9 cellular contexts compared by ENCODE assay signal in genomic region chr19:677201-677600, GRCh38. TPM values are rescaled to one million over a fixed set of nuclear protein-coding genes. Genes with fewer than 3 reads are reported as not detected.
DNase-seq lines count a peak whose midpoint lies in the region; ATAC-seq and TF ChIP-seq lines count a peak whose summit lies in the region.
"Had no signal": no experiment of that assay in that cellular context is flagged by ENCODE, and none has a peak within 500 bp of the region (broad histone marks: within the 10 kb centered on the region; RNA-seq: fewer than 3 reads in every experiment).

No MANE protein-coding gene starts in this region.

- peaks cover 8% of the 10 kb centered on the region for H3K4me1 Mint-ChIP-seq in nephron

- peaks cover 26% of the 10 kb centered on the region for H3K79me2 ChIP-seq in PC-3 (ENCODE audit: low read length)

- no peak overlapping the region for H2AFZ ChIP-seq in PC-3 (ENCODE audit: low read length)

- intact Hi-C loops in PC-3 (cut with micrococcal nuclease) = loop anchor here (5.0 kb wide), 2 partner anchors 35 to 75 kb away; partner anchors contain the start of gene MISP

- H3K4me3 Mint-ChIP-seq in nephron = peak overlapping the region; percentile 71 to 79 (median 74)

- ATAC-seq in PC-3 (peak; percentile 31), HG02642 (IDR thresholded peaks at IDR 0.05; ENCODE audit: poor library complexity, unreplicated experiment) (no peak)

- no peaks in the 10 kb centered on the region for H3F3A ChIP-seq in PC-3 (ENCODE audit: low read length, unreplicated experiment)

- H3K9ac ChIP-seq in PC-3 (ENCODE audit: low read length) = no peak overlapping the region

- no TSS peak for BruUV-seq in PC-3 (replicated peaks; lab: Mats Ljungman, UMichigan)

- H3K36me3 Mint-ChIP-seq in nephron (ENCODE audit: low read depth) = no peaks in the 10 kb centered on the region

- DNase-seq in AG09319 (ENCODE audit: extremely low read depth, low read depth) (peak; percentile 44), PC-3 (peak; percentile 70), activated gamma-delta T cell treated with Interleukin-2 at 50 U/mL for 16 hours (no peak)
- DNase-seq in stimulated activated CD4-positive, alpha-beta T cell treated with anti-CD3 and anti-CD28 coated beads, Interleukin-12 subunit alpha, Interleukin-12 subunit beta, amount 100 ng/mL, for 4 hours = no peak
- no peak for DNase-seq in activated CD8-positive, alpha-beta memory T cell treated with anti-CD3 and anti-CD28 coated beads for 24 hours

- no peaks in the 10 kb centered on the region for H3K27me3 ChIP-seq in PC-3 (ENCODE audit: low read length)
- H3K27me3 ChIP-seq in esophagus (ENCODE audit: control insufficient read depth in 1 of 2, insufficient read depth in 2 of 2, low read length in 2 of 2) = peaks cover 0 to 5% of the 10 kb centered on the region in 2 donors

- H3K27ac Mint-ChIP-seq in nephron = peak overlapping the region in 1 of 3 experiments; percentile 54

- peak overlapping the region; percentile 86 for H3K4me2 ChIP-seq in PC-3 (ENCODE audit: low read length)

- CTCF ChIA-PET in PC-3 (lab: Charles Lee) = interaction anchor here (0.6 kb wide), 1 partner anchor 65 kb away, joined by 7 read pairs; no protein-coding TSS in a partner anchor

- no peaks in the 10 kb centered on the region for H4K20me1 ChIP-seq in PC-3 (ENCODE audit: low read length)

- 5 to 12% methylated on average over 8 to 15 of the region's 15 CpGs for WGBS in esophagus, 2 donors

- no peaks in the 10 kb centered on the region for H3K27me3 Mint-ChIP-seq in nephron (ENCODE audit: low read depth)

- TF ChIP-seq CTCF in AG09319 (IDR thresholded peaks at IDR 0.05; ENCODE audit: low read depth, low read length) (no peak), PC-3 (conservative IDR thresholded peaks at IDR 0.05; ENCODE audit: low read depth, low read length) (no peak), nephron (IDR thresholded peaks at IDR 0.05; ENCODE audit: unreplicated experiment in 3 of 3) (no peak)

- POLR2A ChIA-PET in PC-3 (lab: Charles Lee; ENCODE audit: unreplicated experiment) = interaction anchor here (0.8 kb wide), 1 partner anchor 75 kb away, joined by 3 read pairs; no protein-coding TSS in a partner anchor

- peaks cover 21% of the 10 kb centered on the region for H3K4me1 ChIP-seq in PC-3 (ENCODE audit: insufficient read depth, low read length)
- H3K4me1 ChIP-seq in esophagus (ENCODE audit: control insufficient read depth in 2 of 2, insufficient read depth in 2 of 2, low read length in 1 of 2) = peaks cover 3 to 16% of the 10 kb centered on the region in 2 donors

- H3K4me3 ChIP-seq in PC-3 (ENCODE audit: low read length) (peak overlapping the region; percentile 80), esophagus (ENCODE audit: low read depth in 1 of 2, low read length in 2 of 2) (peak overlapping the region; percentile 6 to 18)

- H3K9me3 ChIP-seq in PC-3 (ENCODE audit: low read length) (no peaks in the 10 kb centered on the region), esophagus (ENCODE audit: control insufficient read depth in 2 of 2, insufficient read depth in 1 of 2, low read depth in 1 of 2, low read length in 1 of 2) (no peaks in the 10 kb centered on the region)

- no peaks in the 10 kb centered on the region for H3K36me3 ChIP-seq in PC-3 (ENCODE audit: low read depth, low read length)
- H3K36me3 ChIP-seq in esophagus (ENCODE audit: control insufficient read depth in 2 of 2, insufficient read depth in 2 of 2, low read length in 1 of 2) = no peaks in the 10 kb centered on the region

- no peaks in the 10 kb centered on the region for H3K9me3 Mint-ChIP-seq in nephron
- H3K9me3 Mint-ChIP-seq: dendritic cell treated with granulocyte-macrophage colony-stimulating factor and Interleukin-4, amounts not matched to agents 40 ng/mL and 50 ng/mL, for 4 days had no signal

- H3K9me2 ChIP-seq in PC-3 (replicated peaks; ENCODE audit: low read length) = no peaks in the 10 kb centered on the region

- H3K27ac ChIP-seq in PC-3 (ENCODE audit: low read length) = no peak overlapping the region
- H3K27ac ChIP-seq in esophagus (ENCODE audit: low read depth in 2 of 2, low read length in 1 of 2) = peak overlapping the region in 1 of 2 donors; percentile 79

RNA-seq across cellular contexts. Expression of gene FSTL3, which starts 1.0 kb away (rescaled TPM):
- 49.9 and 53.3 TPM in 2 replicates for total RNA-seq in PC-3 (2014; rRNA removed)
- 1 to 10 TPM; 5.9 to 7.8 TPM for polyA plus RNA-seq in esophagus

RNA-seq across cellular contexts. Expression of gene RNF126, which starts 14.2 kb away (rescaled TPM):
- 86.4 and 89.2 TPM in 2 replicates for total RNA-seq in PC-3 (2014; rRNA removed)
- polyA plus RNA-seq in esophagus = 10 to 100 TPM; 38.4 to 61.5 TPM

RNA-seq across cellular contexts. Expression of gene PRSS57, which starts 18.1 kb away (rescaled TPM):
- not detected in 2 replicates for total RNA-seq in PC-3 (2014; rRNA removed)
- polyA plus RNA-seq in esophagus = not detected

RNA-seq across cellular contexts. Expression of gene PALM, which starts 31.5 kb away (rescaled TPM):
- total RNA-seq in PC-3 (2014; rRNA removed) = 10.8 and 13.0 TPM in 2 replicates
- polyA plus RNA-seq in esophagus = 1 to 10 TPM; 4.8 to 7.6 TPM

RNA-seq across cellular contexts. Expression of gene FGF22, which starts 37.5 kb away (rescaled TPM):
- total RNA-seq in PC-3 (2014; rRNA removed) = 0.81 and 1.3 TPM in 2 replicates
- under 1 TPM; 0.53 to 0.86 TPM for polyA plus RNA-seq in esophagus

Comparison
In these comparisons a context has a peak if more than half of its experiments do, and no peak if none do; other contexts are left out.
1. DNase-seq: peak in AG09319 (single experiment) and PC-3 (single experiment); none in stimulated activated CD4-positive, alpha-beta T cell treated with anti-CD3 and anti-CD28 coated beads, Interleukin-12 subunit alpha, Interleukin-12 subunit beta, amount 100 ng/mL, for 4 hours (single experiment), activated gamma-delta T cell treated with Interleukin-2 at 50 U/mL for 16 hours (single experiment) and activated CD8-positive, alpha-beta memory T cell treated with anti-CD3 and anti-CD28 coated beads for 24 hours (single experiment).